ENCODE assay signal across 9 cellular contexts in the genomic region with DNA sequence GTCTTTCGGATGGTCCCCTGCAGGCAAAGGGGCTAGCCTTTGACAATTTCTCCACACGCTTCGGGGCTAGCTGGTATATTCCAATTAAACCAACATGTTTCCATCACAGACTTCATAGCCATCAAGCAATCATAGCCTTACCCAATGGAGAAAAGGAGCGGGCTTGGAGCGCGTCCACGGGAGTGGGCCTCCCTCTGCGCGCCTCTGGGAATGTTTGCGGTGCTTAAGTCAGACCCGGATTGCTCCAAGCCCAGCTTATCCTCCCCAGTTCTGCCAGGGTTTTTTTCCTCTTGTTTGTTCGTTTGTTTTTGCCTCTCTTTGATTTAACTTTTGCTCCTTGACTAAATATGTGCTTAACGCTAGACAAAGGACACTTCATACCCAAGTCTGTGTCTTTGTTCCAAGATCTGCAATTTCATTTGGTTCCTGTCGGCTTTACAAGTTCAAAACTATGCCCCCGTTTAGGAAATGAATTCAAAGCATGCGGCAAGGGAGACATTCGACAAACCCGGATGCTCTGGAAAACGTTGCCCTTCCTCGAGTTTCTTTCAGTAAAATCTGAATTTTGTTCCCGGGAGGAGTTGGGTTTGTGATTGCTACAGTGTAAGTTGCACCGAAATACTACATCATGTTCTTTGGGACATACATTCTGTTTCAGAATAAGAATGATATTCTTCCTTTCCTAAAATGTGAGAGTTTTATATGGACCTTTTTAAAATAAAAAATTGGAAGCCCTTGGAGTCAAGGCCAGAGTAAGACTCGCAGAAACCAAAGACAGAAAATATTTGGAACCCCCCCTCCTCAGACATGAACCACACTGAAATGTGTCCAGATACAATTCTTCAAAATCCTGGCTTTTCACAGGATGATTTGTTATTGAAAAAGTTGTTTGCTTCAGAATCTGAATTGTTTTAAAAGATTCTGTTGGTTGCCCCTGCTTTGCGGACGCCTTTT. TPM values are rescaled to one million over a fixed set of nuclear protein-coding genes. Genes with fewer than 3 reads are reported as not detected.
DNase-seq lines count a peak whose midpoint lies in the region; ATAC-seq and TF ChIP-seq lines count a peak whose summit lies in the region.
"Had no signal": no experiment of that assay in that cellular context is flagged by ENCODE, and none has a peak within 500 bp of the region (broad histone marks: within the 10 kb centered on the region; RNA-seq: fewer than 3 reads in every experiment).

No MANE protein-coding gene starts in this region.

- peaks cover 59% of the 10 kb centered on the region for H3K27me3 Mint-ChIP-seq in activated naive CD4-positive, alpha-beta T cell treated with anti-CD3 and anti-CD28 coated beads, Interleukin-2, amount 10 ng/mL, durations not matched to agents 7 days and 5 days

- H3K36me3 ChIP-seq in mammary epithelial cell (ENCODE audit: insufficient read depth, low read length) (no peaks in the 10 kb centered on the region), transverse colon (no peaks in the 10 kb centered on the region)

- no TSS peak for BruUV-seq in mammary epithelial cell (replicated peaks; lab: Mats Ljungman, UMichigan)

- dilution Hi-C loops in mammary epithelial cell (cut with HindIII; ENCODE audit: low sequenced_read_pairs): no loop called here

- no peaks in the 10 kb centered on the region for H4K20me1 ChIP-seq in mammary epithelial cell (ENCODE audit: insufficient read depth, low read length)

- H3K4me3 Mint-ChIP-seq in activated naive CD4-positive, alpha-beta T cell treated with anti-CD3 and anti-CD28 coated beads, Interleukin-2, amount 10 ng/mL, durations not matched to agents 7 days and 5 days: peak overlapping the region; percentile 72

- in situ Hi-C loops in mammary epithelial cell (cut with MboI; ENCODE audit: low sequenced_read_pairs in 2 of 2) (no loop called here), transverse colon (cut with MboI; ENCODE audit: low pct_ligation_motif_present in 1 of 4, low pct_unique_long_range_greater_than_20kb in 1 of 4, low sequenced_read_pairs in 3 of 4) (no loop called here)

- H3K27ac ChIP-seq in mammary epithelial cell (ENCODE audit: insufficient read depth, low read depth, low read length) (no peak overlapping the region), transverse colon (peak overlapping the region; percentile 37 to 74 (median 63))

- no peak for TF ChIP-seq POLR2A in transverse colon (IDR thresholded peaks at IDR 0.05)

- H3K9me3 ChIP-seq in mammary epithelial cell (replicated peaks; ENCODE audit: insufficient read depth, low read length): no peaks in the 10 kb centered on the region
- no peaks in the 10 kb centered on the region for H3K9me3 ChIP-seq in transverse colon

- peaks cover 16% of the 10 kb centered on the region for H3K4me1 Mint-ChIP-seq in activated naive CD4-positive, alpha-beta T cell treated with anti-CD3 and anti-CD28 coated beads, Interleukin-2, amount 10 ng/mL, durations not matched to agents 7 days and 5 days

- peak overlapping the region; percentile 71 for H3K4me2 ChIP-seq in mammary epithelial cell (ENCODE audit: insufficient read depth, low read depth, low read length)

- CTCF ChIA-PET in activated naive CD4-positive, alpha-beta T cell treated with anti-CD3 and anti-CD28 coated beads, Interleukin-2, amount 10 ng/mL, durations not matched to agents 7 days and 5 days (lab: Charles Lee): no interaction called here
- CTCF ChIA-PET in mammary epithelial cell (lab: Charles Lee; ENCODE audit: low non-redundant PET): no interaction called here

- H3K4me3 ChIP-seq in mammary epithelial cell (replicated peaks in 1 of 3; ENCODE audit: insufficient read depth in 1 of 3, low read depth in 2 of 3, low read length in 3 of 3) (peak overlapping the region; percentile 31 to 46 (median 44)), transverse colon (peak overlapping the region; percentile 20 to 81 (median 45))

- TF ChIP-seq CTCF in mammary epithelial cell (conservative IDR thresholded peaks at IDR 0.05 in 1 of 2, IDR thresholded peaks at IDR 0.05 in 1 of 2; ENCODE audit: extremely low read depth in 1 of 2, insufficient read depth in 1 of 2, low read depth in 1 of 2, low read length in 2 of 2) (no peak), transverse colon (IDR thresholded peaks at IDR 0.05) (no peak)

- peak; percentile 5 for TF ChIP-seq EP300 in transverse colon (IDR thresholded peaks at IDR 0.05; ENCODE audit: low read depth)

- H3K4me1 ChIP-seq in mammary epithelial cell (ENCODE audit: insufficient read depth, low read length) (peaks cover 13% of the 10 kb centered on the region), transverse colon (peaks cover 9 to 25% (median 20%) of the 10 kb centered on the region in 4 donors)

- H3K36me3 Mint-ChIP-seq in activated naive CD4-positive, alpha-beta T cell treated with anti-CD3 and anti-CD28 coated beads, Interleukin-2, amount 10 ng/mL, durations not matched to agents 7 days and 5 days: no peaks in the 10 kb centered on the region

- H2AFZ ChIP-seq in mammary epithelial cell (ENCODE audit: low read depth, low read length): peak overlapping the region; percentile 56

- no peak overlapping the region for H3K27ac Mint-ChIP-seq in activated naive CD4-positive, alpha-beta T cell treated with anti-CD3 and anti-CD28 coated beads, Interleukin-2, amount 10 ng/mL, durations not matched to agents 7 days and 5 days

- intact Hi-C loops in mammary epithelial cell (cut with micrococcal nuclease) (loop anchor here (5.0 kb wide), 1 partner anchor 64 kb away; no protein-coding TSS in a partner anchor), transverse colon (cut with DNase I; ENCODE audit: low total_unique reads) (no loop called here)

- H3K9ac ChIP-seq in mammary epithelial cell (ENCODE audit: insufficient read depth, low read length): no peak overlapping the region

- no peaks in the 10 kb centered on the region for H3K9me3 Mint-ChIP-seq in activated naive CD4-positive, alpha-beta T cell treated with anti-CD3 and anti-CD28 coated beads, Interleukin-2, amount 10 ng/mL, durations not matched to agents 7 days and 5 days

- ATAC-seq in HG03354 (IDR thresholded peaks at IDR 0.05; ENCODE audit: poor library complexity, severe bottlenecking, unreplicated experiment): no peak

- H3K79me2 ChIP-seq in mammary epithelial cell (ENCODE audit: insufficient read depth, low read length): no peaks in the 10 kb centered on the region

- H3K27me3 ChIP-seq in mammary epithelial cell (ENCODE audit: insufficient read depth, low read length): no peaks in the 10 kb centered on the region
- H3K27me3 ChIP-seq in transverse colon: peaks cover 6% of the 10 kb centered on the region

- 31% methylated on average over 25 of the region's 25 CpGs for whole genome bisulfite sequencing in mammary epithelial cell (ENCODE audit: low coverage, missing lambda C conversion rate)
- WGBS in transverse colon (ENCODE audit: low coverage in 1 of 2), 2 donors: 35 to 39% methylated on average over 5 to 25 of the region's 25 CpGs

- no peak for DNase-seq in activated naive CD4-positive, alpha-beta T cell treated with anti-CD3 and anti-CD28 coated beads, Interleukin-2, amount 10 ng/mL, durations not matched to agents 7 days and 5 days
- DNase-seq in activated naive CD4-positive, alpha-beta T cell treated with anti-CD3 and anti-CD28 coated beads, Interleukin-2, amount 50 U/mL, for 16 hours: no peak
- DNase-seq in mammary epithelial cell (no peak), mucosa of gallbladder (ENCODE audit: low spot score) (peak; percentile 9), transverse colon (no peak), NCI-H128 (lab: John Stamatoyannopoulos, UW; ENCODE audit: unreplicated experiment) (no peak)
- no peak for DNase-seq in NK-92 treated with Interleukin-12 subunit alpha and Interleukin-12 subunit beta, amount 100 ng/mL, for 24 hours (lab: John Stamatoyannopoulos, UW)

RNA-seq across cellular contexts. Expression of a gene that starts 0.9 kb away (rescaled TPM):
- total RNA-seq in mammary epithelial cell (1 to 10 TPM; 1.0 to 4.1 TPM), mucosa of gallbladder (8.8 TPM), transverse colon (10 to 100 TPM; 26.2 to 39.5 (median 35.3) TPM)
- polyA plus RNA-seq in mammary epithelial cell: 4.8 TPM
- polyA minus RNA-seq in mammary epithelial cell: 4.0 TPM

RNA-seq across cellular contexts. Expression of a gene that starts 54.7 kb away (rescaled TPM):
- total RNA-seq in mammary epithelial cell (1 to 10 TPM in 1 of 2 donors, under 1 TPM in 1; 0.50 to 6.3 TPM), mucosa of gallbladder (not detected), transverse colon (under 1 TPM in 1 of 4 donors, not detected in 3; 0.16 TPM)
- 2.1 TPM for polyA plus RNA-seq in mammary epithelial cell
- polyA minus RNA-seq in mammary epithelial cell: not detected
- total RNA-seq: posterior vena cava had no signal
